18 cellular contexts compared by ENCODE assay signal in the genomic region with DNA sequence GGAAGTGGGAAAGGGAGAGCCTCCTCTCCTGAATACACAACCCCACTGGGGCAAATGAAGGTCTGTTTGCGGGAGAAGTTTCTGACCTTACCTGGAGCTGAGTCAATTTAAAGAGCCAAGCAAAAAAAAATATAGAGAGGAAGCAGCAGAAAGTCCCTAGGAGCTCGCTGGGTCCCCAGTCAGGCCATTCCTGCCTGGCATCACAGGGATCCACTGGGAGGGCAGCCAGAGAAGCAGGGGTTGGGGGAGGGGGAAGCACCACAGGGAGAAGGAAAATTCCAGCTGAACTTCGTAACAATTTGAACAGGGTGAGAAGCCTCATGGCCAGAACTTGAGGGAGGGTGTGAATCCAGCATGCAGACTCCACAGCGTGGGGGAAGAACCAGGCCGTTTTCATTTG.
"Had no signal": no experiment of that assay in that cellular context is flagged by ENCODE, and none has a peak within 500 bp of the region (broad histone marks: within the 10 kb centered on the region; RNA-seq: fewer than 3 reads in every experiment).

No MANE protein-coding gene starts in this region.

- H3K9me3 ChIP-seq: lower lobe of right lung, prostate gland, sigmoid colon, testis, upper lobe of right lung had no signal

- H3K4me3 ChIP-seq: cardiac muscle cell, lower lobe of right lung, prostate gland, sigmoid colon, skin epidermis, testis, tibial nerve, upper lobe of right lung had no signal

- H3K4me1 ChIP-seq: foreskin keratinocyte, lower lobe of right lung, parathyroid adenoma, prostate gland, sigmoid colon, testis, tibial nerve, upper lobe of right lung had no signal

- ATAC-seq: foreskin keratinocyte; lower lobe of right lung; stimulated activated naive B cell treated with anti-CD40 and anti-IgM and Interleukin-4, amounts not matched to agents 10 μg/mL and 1 μg/mL and 100 μg/mL, for 72 hours; stimulated activated naive CD8-positive, alpha-beta T cell treated with anti-CD3 and anti-CD28 coated beads, Interleukin-15, amount 100 ng/mL, for 72 hours; upper lobe of right lung had no signal

- H3K9ac ChIP-seq: parathyroid adenoma had no signal

- H3K27ac ChIP-seq: cardiac muscle cell, foreskin keratinocyte, lower lobe of right lung, parathyroid adenoma, prostate gland, sigmoid colon, skin epidermis, testis, tibial nerve, upper lobe of right lung had no signal

- DNase-seq: cerebellar nuclear complex; erythroblast; foreskin keratinocyte; immature natural killer cell; lower lobe of right lung; naive B cell; sigmoid colon; stimulated activated CD4-positive, alpha-beta T cell treated with anti-CD3 and anti-CD28 coated beads, Interleukin-2, amount 100 ng/mL, for 24 hours; stimulated activated CD4-positive, alpha-beta T cell treated with anti-CD3 and anti-CD28 coated beads, Interleukin-4, amount 100 ng/mL, for 4 hours; stimulated activated naive B cell treated with anti-CD40 and anti-IgM and Interleukin-4, amounts not matched to agents 10 μg/mL and 1 μg/mL and 100 μg/mL, for 72 hours; stimulated activated naive CD8-positive, alpha-beta T cell treated with anti-CD3 and anti-CD28 coated beads, Interleukin-15, amount 100 ng/mL, for 72 hours; testis; upper lobe of right lung had no signal

- H3K36me3 ChIP-seq: cardiac muscle cell, lower lobe of right lung, prostate gland, sigmoid colon, tibial nerve, upper lobe of right lung had no signal

- H3K27me3 ChIP-seq: cardiac muscle cell, foreskin keratinocyte, sigmoid colon, testis, tibial nerve, upper lobe of right lung had no signal
